Comparison of ENCODE assay signal across 13 cellular contexts in the genomic region with DNA sequence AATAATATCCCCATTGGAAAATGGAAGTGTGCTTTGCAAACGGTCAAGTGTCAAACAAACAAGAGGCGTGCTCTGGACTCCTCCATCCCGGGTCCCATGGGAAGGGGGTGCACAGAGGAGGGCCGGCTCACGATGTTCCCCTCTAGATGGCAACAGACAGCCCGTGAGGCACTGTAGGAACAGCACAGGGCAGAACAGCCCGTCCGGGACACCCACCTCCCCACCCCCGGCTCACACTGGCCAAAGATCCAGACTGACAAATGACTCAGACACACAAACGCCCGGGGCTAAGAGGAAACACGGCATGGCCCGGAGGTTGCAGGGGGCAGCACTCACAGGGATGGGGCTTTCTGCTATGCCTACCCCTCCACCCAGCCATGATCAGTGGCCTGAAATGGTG. TPM values are rescaled to one million over a fixed set of nuclear protein-coding genes. Genes with fewer than 3 reads are reported as not detected.
A peak's percentile ranks its signal among the peaks of the same experiment; 100 is the strongest.
DNase-seq lines count a peak whose midpoint lies in the region; ATAC-seq, FAIRE-seq and TF ChIP-seq lines count a peak whose summit lies in the region.
"Had no signal": no experiment of that assay in that cellular context is flagged by ENCODE, and none has a peak within 500 bp of the region (broad histone marks: within the 10 kb centered on the region; RNA-seq: fewer than 3 reads in every experiment).

No MANE protein-coding gene starts in this region.

- H3K9ac ChIP-seq in astrocyte (ENCODE audit: low read length) (no peak overlapping the region), neural progenitor cell (no peak overlapping the region)

- peak overlapping the region; percentile 7 for H3K27ac Mint-ChIP-seq in astrocyte (ENCODE audit: unreplicated experiment)
- H3K27ac Mint-ChIP-seq in neural progenitor cell = no peak overlapping the region
- H3K27ac Mint-ChIP-seq: dendritic cell treated with granulocyte-macrophage colony-stimulating factor and Interleukin-4, amounts not matched to agents 40 ng/mL and 50 ng/mL, for 4 days had no signal

- H3K4me1 Mint-ChIP-seq in astrocyte (ENCODE audit: low read depth, unreplicated experiment) = peaks cover 13% of the 10 kb centered on the region
- H3K4me1 Mint-ChIP-seq in neural progenitor cell = peaks cover 47% of the 10 kb centered on the region

- peak; percentile 30 for ATAC-seq in upper lobe of right lung
- ATAC-seq in HG03159 (IDR thresholded peaks at IDR 0.05; ENCODE audit: unreplicated experiment) = no peak

- H3K36me3 Mint-ChIP-seq in astrocyte (ENCODE audit: low read depth, unreplicated experiment) (no peaks in the 10 kb centered on the region), neural progenitor cell (no peaks in the 10 kb centered on the region)

- peaks cover 12% of the 10 kb centered on the region for H3F3A ChIP-seq in neural progenitor cell (ENCODE audit: low read depth)

- H3K9me3 ChIP-seq in astrocyte (ENCODE audit: insufficient read depth, low read depth, low read length) = no peaks in the 10 kb centered on the region
- H3K9me3 ChIP-seq in upper lobe of right lung = no peaks in the 10 kb centered on the region
- H3K9me3 ChIP-seq in neural progenitor cell (ENCODE audit: low read depth) = no peaks in the 10 kb centered on the region
- H3K9me3 ChIP-seq: right lobe of liver had no signal

- FAIRE-seq in astrocyte (lab: Jason Lieb, UNC) = peak; percentile 32
- FAIRE-seq: A204.1 had no signal

- intact Hi-C loops in upper lobe of right lung (cut with DNase I) = loop anchor here (10.0 kb wide), 1 partner anchor 158 kb away; a partner anchor contains a TSS

- no peaks in the 10 kb centered on the region for H3K27me3 ChIP-seq in astrocyte (ENCODE audit: insufficient read depth, low read length)
- H3K27me3 ChIP-seq in upper lobe of right lung = peaks cover 1% of the 10 kb centered on the region
- H3K27me3 ChIP-seq in neural progenitor cell = peaks cover 10% of the 10 kb centered on the region
- H3K27me3 ChIP-seq: right lobe of liver had no signal

- TF ChIP-seq CTCF in astrocyte (IDR thresholded peaks at IDR 0.05; ENCODE audit: insufficient read depth, low read depth, low read length) = no peak
- peak; percentile 23 for TF ChIP-seq CTCF in upper lobe of right lung (IDR thresholded peaks at IDR 0.05)
- TF ChIP-seq CTCF in neural progenitor cell (IDR thresholded peaks at IDR 0.05) = no peak

- H3K4me3 ChIP-seq in astrocyte (ENCODE audit: insufficient read depth, low read depth, low read length) (no peak overlapping the region), upper lobe of right lung (no peak overlapping the region), neural progenitor cell (no peak overlapping the region)
- H3K4me3 ChIP-seq: right lobe of liver had no signal

- H3K4me1 ChIP-seq in astrocyte (ENCODE audit: insufficient read depth, low read length) (peaks cover 12% of the 10 kb centered on the region), upper lobe of right lung (peaks cover 27% of the 10 kb centered on the region), neural progenitor cell (peaks cover 15% of the 10 kb centered on the region)

- H3K79me2 ChIP-seq in astrocyte (ENCODE audit: insufficient read depth, low read length) (no peaks in the 10 kb centered on the region), neural progenitor cell (ENCODE audit: low read depth) (no peaks in the 10 kb centered on the region)

- H3K36me3 ChIP-seq in astrocyte (ENCODE audit: insufficient read depth, low read length) (no peaks in the 10 kb centered on the region), upper lobe of right lung (no peaks in the 10 kb centered on the region), neural progenitor cell (no peaks in the 10 kb centered on the region)
- H3K36me3 ChIP-seq: right lobe of liver had no signal

- H2AFZ ChIP-seq in astrocyte (ENCODE audit: low read depth, low read length) (no peak overlapping the region), neural progenitor cell (replicated peaks) (no peak overlapping the region)

- H3K4me3 Mint-ChIP-seq in astrocyte (ENCODE audit: unreplicated experiment) (no peak overlapping the region), neural progenitor cell (no peak overlapping the region)
- H3K4me3 Mint-ChIP-seq: dendritic cell treated with granulocyte-macrophage colony-stimulating factor and Interleukin-4, amounts not matched to agents 40 ng/mL and 50 ng/mL, for 4 days had no signal

- peak overlapping the region; percentile 57 for H3K4me2 ChIP-seq in astrocyte (ENCODE audit: low read length)
- no peak overlapping the region for H3K4me2 ChIP-seq in neural progenitor cell

- peak; percentile 17 for DNase-seq in DMS153 (lab: John Stamatoyannopoulos, UW)
- DNase-seq in DMS153 treated with DMSO at 0.1 percent for 48 hours (lab: John Stamatoyannopoulos, UW; ENCODE audit: unreplicated experiment) = no peak
- DNase-seq in astrocyte (ENCODE audit: low read depth) = peak; percentile 42
- peak; percentile 63 for DNase-seq in iPS-NIHi7 (ENCODE audit: extremely low spot score)
- no peak for DNase-seq in upper lobe of right lung
- DNase-seq in NCI-H1417 treated with DMSO at 0.1 percent for 48 hours (lab: John Stamatoyannopoulos, UW) = no peak
- no peak for DNase-seq in neural progenitor cell (ENCODE audit: low spot score)
- DNase-seq: Karpas-422, right lobe of liver had no signal

- H3K27ac ChIP-seq in astrocyte (ENCODE audit: low read depth, low read length) (no peak overlapping the region), upper lobe of right lung (no peak overlapping the region), neural progenitor cell (no peak overlapping the region)
- H3K27ac ChIP-seq: right lobe of liver, VCaP had no signal

- H4K20me1 ChIP-seq in astrocyte (ENCODE audit: insufficient read depth, low read length) (no peaks in the 10 kb centered on the region), neural progenitor cell (ENCODE audit: low read depth) (no peaks in the 10 kb centered on the region)

- peaks cover 24% of the 10 kb centered on the region for H3K27me3 Mint-ChIP-seq in astrocyte (ENCODE audit: low read depth, unreplicated experiment)
- peaks cover 21% of the 10 kb centered on the region for H3K27me3 Mint-ChIP-seq in neural progenitor cell (ENCODE audit: insufficient read depth, low read depth)

- no peaks in the 10 kb centered on the region for H3K9me3 Mint-ChIP-seq in astrocyte (ENCODE audit: unreplicated experiment)
- no peaks in the 10 kb centered on the region for H3K9me3 Mint-ChIP-seq in neural progenitor cell
- H3K9me3 Mint-ChIP-seq: dendritic cell treated with granulocyte-macrophage colony-stimulating factor and Interleukin-4, amounts not matched to agents 40 ng/mL and 50 ng/mL, for 4 days had no signal

RNA-seq across cellular contexts. Expression of a gene that starts 4.9 kb away (rescaled TPM):
- total RNA-seq in astrocyte (0.75 and 0.89 TPM in 2 replicates), upper lobe of right lung (231 TPM), neural progenitor cell (ENCODE audit: low replicate concordance) (0.47 and 1.1 TPM in 2 replicates)

Comparison
In these comparisons a context has a peak if more than half of its experiments do, and no peak if none do; other contexts are left out.
1. DNase-seq: peak in DMS153 (single experiment), astrocyte (single experiment) and iPS-NIHi7 (single experiment); none in DMS153 treated with DMSO at 0.1 percent for 48 hours (single experiment), upper lobe of right lung (single experiment), NCI-H1417 treated with DMSO at 0.1 percent for 48 hours (single experiment) and neural progenitor cell (single experiment).
2. RNA of a gene that starts 4.9 kb away (total RNA-seq): 231 TPM in upper lobe of right lung (single experiment); 0.75 to 0.89 TPM in astrocyte and 0.47 to 1.1 TPM in neural progenitor cell; every median in the first group is over 100 times any median in the second.